Comparison of ENCODE assay signal across 10 cellular contexts in genomic region chr22:27420817-27421361, GRCh38.
DNase-seq lines count a peak whose midpoint lies in the region; ATAC-seq, FAIRE-seq and TF ChIP-seq lines count a peak whose summit lies in the region.
"Had no signal": no experiment of that assay in that cellular context is flagged by ENCODE, and none has a peak within 500 bp of the region (broad histone marks: within the 10 kb centered on the region; RNA-seq: fewer than 3 reads in every experiment).

No MANE protein-coding gene starts in this region.

- peak; percentile 46 for DNase-seq in ELR (ENCODE audit: low read depth)
- peak; percentile 96 for DNase-seq in astrocyte (ENCODE audit: low read depth)
- DNase-seq in left cardiac atrium: peak; percentile 89
- DNase-seq in sciatic nerve (ENCODE audit: low spot score): peak; percentile 92
- no peak for DNase-seq in WTC11 (ENCODE audit: low spot score)
- DNase-seq in CD8-positive, alpha-beta memory T cell: no peak
- DNase-seq: activated naive CD8-positive, alpha-beta T cell treated with anti-CD3 and anti-CD28 coated beads, Interleukin-2, amount 10 ng/mL, durations not matched to agents 7 days and 5 days had no signal

- intact Hi-C loops in left cardiac atrium (cut with DNase I) (no loop called here), sciatic nerve (cut with DNase I) (no loop called here)

- H3K4me1 ChIP-seq in astrocyte (ENCODE audit: insufficient read depth, low read length): peaks cover 33% of the 10 kb centered on the region
- no peaks in the 10 kb centered on the region for H3K4me1 ChIP-seq in CD8-positive, alpha-beta memory T cell (ENCODE audit: insufficient read depth, low read length)

- no peak overlapping the region for H3K27ac Mint-ChIP-seq in astrocyte (ENCODE audit: unreplicated experiment)
- H3K27ac Mint-ChIP-seq in WTC11: no peak overlapping the region
- no peak overlapping the region for H3K27ac Mint-ChIP-seq in CD8-positive, alpha-beta memory T cell
- H3K27ac Mint-ChIP-seq: activated naive CD8-positive, alpha-beta T cell treated with anti-CD3 and anti-CD28 coated beads, Interleukin-2, amount 10 ng/mL, durations not matched to agents 7 days and 5 days had no signal

- ATAC-seq in left cardiac atrium: peak; percentile 87 to 91
- peak; percentile 94 for ATAC-seq in sciatic nerve
- no peak for ATAC-seq in WTC11
- no peak for ATAC-seq in HG02759 (IDR thresholded peaks at IDR 0.05; ENCODE audit: unreplicated experiment)
- no peak for ATAC-seq in GM19035 (IDR thresholded peaks at IDR 0.05; ENCODE audit: unreplicated experiment)

- H2AFZ ChIP-seq in astrocyte (ENCODE audit: low read depth, low read length): peak overlapping the region; percentile 23

- POLR2A ChIA-PET in WTC11 (lab: Charles Lee): no interaction called here
- POLR2A ChIA-PET in CD8-positive, alpha-beta memory T cell (lab: Charles Lee): no interaction called here

- peak overlapping the region; percentile 67 for H3K9ac ChIP-seq in astrocyte (ENCODE audit: low read length)

- peaks cover 2% of the 10 kb centered on the region for H3K27me3 ChIP-seq in astrocyte (ENCODE audit: insufficient read depth, low read length)
- no peaks in the 10 kb centered on the region for H3K27me3 ChIP-seq in CD8-positive, alpha-beta memory T cell (ENCODE audit: insufficient read depth, low read length, poor library complexity, severe bottlenecking)

- H3K4me2 ChIP-seq in astrocyte (ENCODE audit: low read length): peak overlapping the region; percentile 84

- CTCF ChIA-PET in WTC11 (lab: Charles Lee): no interaction called here
- CTCF ChIA-PET in CD8-positive, alpha-beta memory T cell (lab: Charles Lee): no interaction called here

- H3K4me3 Mint-ChIP-seq in astrocyte (ENCODE audit: unreplicated experiment) (no peak overlapping the region), WTC11 (no peak overlapping the region)
- H3K4me3 Mint-ChIP-seq in CD8-positive, alpha-beta memory T cell: no peak overlapping the region
- H3K4me3 Mint-ChIP-seq: activated naive CD8-positive, alpha-beta T cell treated with anti-CD3 and anti-CD28 coated beads, Interleukin-2, amount 10 ng/mL, durations not matched to agents 7 days and 5 days had no signal

- peaks cover 3% of the 10 kb centered on the region for H3K9me3 ChIP-seq in astrocyte (ENCODE audit: insufficient read depth, low read depth, low read length)
- H3K9me3 ChIP-seq in CD8-positive, alpha-beta memory T cell (ENCODE audit: low read length): no peaks in the 10 kb centered on the region
- H3K9me3 ChIP-seq: neutrophil had no signal

- H3K27me3 Mint-ChIP-seq in astrocyte (ENCODE audit: low read depth, unreplicated experiment) (no peaks in the 10 kb centered on the region), WTC11 (ENCODE audit: low read depth) (no peaks in the 10 kb centered on the region; the same call in 1 of the 2 replicates)
- H3K27me3 Mint-ChIP-seq in CD8-positive, alpha-beta memory T cell: peaks cover 4 to 12% of the 10 kb centered on the region in 2 donors

- TF ChIP-seq CTCF in astrocyte (IDR thresholded peaks at IDR 0.05; ENCODE audit: insufficient read depth, low read depth, low read length) (no peak), WTC11 (IDR thresholded peaks at IDR 0.05) (no peak)

- no peaks in the 10 kb centered on the region for H3K36me3 ChIP-seq in astrocyte (ENCODE audit: insufficient read depth, low read length)
- H3K36me3 ChIP-seq in CD8-positive, alpha-beta memory T cell (ENCODE audit: insufficient read depth, low read length): no peaks in the 10 kb centered on the region
- H3K36me3 ChIP-seq: neutrophil had no signal

- peaks cover 8% of the 10 kb centered on the region for H3K9me3 Mint-ChIP-seq in astrocyte (ENCODE audit: unreplicated experiment)
- H3K9me3 Mint-ChIP-seq in WTC11: 0 out of 2 replicates have a peak, but pooled peaks cover 3% of the 10 kb centered on the region
- H3K9me3 Mint-ChIP-seq in CD8-positive, alpha-beta memory T cell: peaks cover 0 to 9% (median 0%) of the 10 kb centered on the region in 5 donors

- H3K4me1 Mint-ChIP-seq in astrocyte (ENCODE audit: low read depth, unreplicated experiment): peaks cover 16% of the 10 kb centered on the region
- H3K4me1 Mint-ChIP-seq in WTC11: peaks cover 31% of the 10 kb centered on the region
- H3K4me1 Mint-ChIP-seq in CD8-positive, alpha-beta memory T cell: no peaks in the 10 kb centered on the region
- H3K4me1 Mint-ChIP-seq: activated naive CD8-positive, alpha-beta T cell treated with anti-CD3 and anti-CD28 coated beads, Interleukin-2, amount 10 ng/mL, durations not matched to agents 7 days and 5 days had no signal

- H3K4me3 ChIP-seq in astrocyte (ENCODE audit: insufficient read depth, low read depth, low read length): peak overlapping the region; percentile 45
- no peak overlapping the region for H3K4me3 ChIP-seq in CD8-positive, alpha-beta memory T cell (ENCODE audit: low read length)

- FAIRE-seq in astrocyte (lab: Jason Lieb, UNC): peak; percentile 94

- no peaks in the 10 kb centered on the region for H3K36me3 Mint-ChIP-seq in astrocyte (ENCODE audit: low read depth, unreplicated experiment)
- no peaks in the 10 kb centered on the region for H3K36me3 Mint-ChIP-seq in WTC11
- no peaks in the 10 kb centered on the region for H3K36me3 Mint-ChIP-seq in CD8-positive, alpha-beta memory T cell
- H3K36me3 Mint-ChIP-seq: activated naive CD8-positive, alpha-beta T cell treated with anti-CD3 and anti-CD28 coated beads, Interleukin-2, amount 10 ng/mL, durations not matched to agents 7 days and 5 days had no signal

- H4K20me1 ChIP-seq in astrocyte (ENCODE audit: insufficient read depth, low read length): no peaks in the 10 kb centered on the region

- H3K79me2 ChIP-seq in astrocyte (ENCODE audit: insufficient read depth, low read length): no peaks in the 10 kb centered on the region

- H3K27ac ChIP-seq in astrocyte (ENCODE audit: low read depth, low read length): peak overlapping the region; percentile 88
- H3K27ac ChIP-seq in CD8-positive, alpha-beta memory T cell (ENCODE audit: low read depth, low read length): no peak overlapping the region
- H3K27ac ChIP-seq: neutrophil had no signal

TF ChIP-seq in WTC11, 78 proteins besides CTCF, POLR2A, EP300 and RAD21:
- no peak for TF ChIP-seq RELA (CRISPR knock-in tag; IDR thresholded peaks at IDR 0.05; ENCODE audit: borderline replicate concordance)
- no peak for TF ChIP-seq ZNF121 (CRISPR knock-in tag; IDR thresholded peaks at IDR 0.05)
- no peak for TF ChIP-seq ATF6 (CRISPR knock-in tag; IDR thresholded peaks at IDR 0.05)
- no peak for TF ChIP-seq ZNF416 (CRISPR knock-in tag; IDR thresholded peaks at IDR 0.05)
- no peak for TF ChIP-seq NFYB (CRISPR knock-in tag; conservative IDR thresholded peaks at IDR 0.05; ENCODE audit: low read depth)
- TF ChIP-seq SOX15 (CRISPR knock-in tag; IDR thresholded peaks at IDR 0.05): no peak
- TF ChIP-seq ZSCAN18 (CRISPR knock-in tag; IDR thresholded peaks at IDR 0.05): no peak
- TF ChIP-seq RORB (CRISPR knock-in tag; IDR thresholded peaks at IDR 0.05): no peak
- TF ChIP-seq ZNF263 (CRISPR knock-in tag; IDR thresholded peaks at IDR 0.05; ENCODE audit: low read depth): no peak

Comparison
In these comparisons a context has a peak if more than half of its experiments do, and no peak if none do; other contexts are left out.
1. DNase-seq: peak in ELR (single experiment), astrocyte (single experiment), left cardiac atrium (single experiment) and sciatic nerve (single experiment); none in WTC11 (single experiment) and CD8-positive, alpha-beta memory T cell (0 of 5).
2. ATAC-seq: peak in left cardiac atrium (2 of 2) and sciatic nerve (single experiment); none in WTC11 (single experiment), HG02759 (single experiment) and GM19035 (single experiment).